Comparison of ENCODE assay signal across 4 cellular contexts in genomic region chr7:37812231-37812630, GRCh38. TPM values are rescaled to one million over a fixed set of nuclear protein-coding genes. Genes with fewer than 3 reads are reported as not detected.
"Had no signal": no experiment of that assay in that cellular context is flagged by ENCODE, and none has a peak within 500 bp of the region (broad histone marks: within the 10 kb centered on the region; RNA-seq: fewer than 3 reads in every experiment).

No MANE protein-coding gene starts in this region.

RNA-seq across cellular contexts. Expression of gene NME8, which starts 36.2 kb away (rescaled TPM):
- total RNA-seq: HepG2, HT1080, K562 had no signal
- polyA plus RNA-seq: HepG2, IgD-negative memory B cell, K562 had no signal
